9 cellular contexts compared by ENCODE assay signal in genomic region chr14:102929349-102930137, GRCh38. TPM values are rescaled to one million over a fixed set of nuclear protein-coding genes. Genes with fewer than 3 reads are reported as not detected.
A peak's percentile ranks its signal among the peaks of the same experiment; 100 is the strongest.
DNase-seq lines count a peak whose midpoint lies in the region; ATAC-seq and TF ChIP-seq lines count a peak whose summit lies in the region.
"Had no signal": no experiment of that assay in that cellular context is flagged by ENCODE, and none has a peak within 500 bp of the region (broad histone marks: within the 10 kb centered on the region; RNA-seq: fewer than 3 reads in every experiment).

No MANE protein-coding gene starts in this region.

- peaks cover 8% of the 10 kb centered on the region for H3K4me1 Mint-ChIP-seq in CD8-positive, alpha-beta T cell (ENCODE audit: low read depth)
- H3K4me1 Mint-ChIP-seq in T-helper 17 cell: peaks cover 12% of the 10 kb centered on the region

- CTCF ChIA-PET in CD8-positive, alpha-beta T cell (lab: Charles Lee): no interaction called here

- WGBS in prostate gland: 5% methylated on average over 29 of the region's 77 CpGs

- H3K27me3 ChIP-seq in CD8-positive, alpha-beta T cell (ENCODE audit: insufficient read depth, low read length): peaks cover 3% of the 10 kb centered on the region
- H3K27me3 ChIP-seq in iPS-15b (ENCODE audit: control insufficient read depth, insufficient read depth, low read length): peaks cover 42% of the 10 kb centered on the region
- H3K27me3 ChIP-seq in prostate gland (replicated peaks; ENCODE audit: insufficient read depth): peaks cover 4% of the 10 kb centered on the region

- peaks cover 21% of the 10 kb centered on the region for H3K4me1 ChIP-seq in CD8-positive, alpha-beta T cell (ENCODE audit: insufficient read depth, low read length)
- peaks cover 8% of the 10 kb centered on the region for H3K4me1 ChIP-seq in iPS-15b (ENCODE audit: control insufficient read depth, insufficient read depth, low read length)
- H3K4me1 ChIP-seq in prostate gland (replicated peaks): peaks cover 16% of the 10 kb centered on the region

- no peaks in the 10 kb centered on the region for H3K36me3 ChIP-seq in CD8-positive, alpha-beta T cell (ENCODE audit: insufficient read depth, low read length)
- H3K36me3 ChIP-seq in iPS-15b (ENCODE audit: control insufficient read depth, insufficient read depth, low read length): peaks cover 2% of the 10 kb centered on the region
- no peaks in the 10 kb centered on the region for H3K36me3 ChIP-seq in prostate gland

- peak overlapping the region; percentile 70 for H3K4me3 ChIP-seq in CD8-positive, alpha-beta T cell (ENCODE audit: low read depth, low read length)
- peak overlapping the region; percentile 79 for H3K4me3 ChIP-seq in iPS-15b (ENCODE audit: low read depth, low read length)
- H3K4me3 ChIP-seq in prostate gland: peak overlapping the region; percentile 18 to 24

- H3K36me3 Mint-ChIP-seq in CD8-positive, alpha-beta T cell: no peaks in the 10 kb centered on the region
- H3K36me3 Mint-ChIP-seq in T-helper 17 cell (ENCODE audit: low read depth): no peaks in the 10 kb centered on the region

- DNase-seq in CD8-positive, alpha-beta T cell: no peak
- DNase-seq in T-helper 17 cell (no peak), prostate gland (ENCODE audit: low spot score) (no peak), middle frontal gyrus (ENCODE audit: extremely low spot score, low spot score) (no peak), OCI-M2 (lab: John Stamatoyannopoulos, UW; ENCODE audit: unreplicated experiment) (no peak)
- no peak for DNase-seq in stimulated activated CD4-positive, alpha-beta T cell treated with anti-CD3 and anti-CD28 coated beads, Interleukin-4, amount 100 ng/mL, for 4 hours
- DNase-seq: caudate nucleus had no signal

- H3K27me3 Mint-ChIP-seq in CD8-positive, alpha-beta T cell (ENCODE audit: low read depth): peaks cover 9% of the 10 kb centered on the region
- peaks cover 13% of the 10 kb centered on the region for H3K27me3 Mint-ChIP-seq in T-helper 17 cell

- no peaks in the 10 kb centered on the region for H3K9me3 ChIP-seq in CD8-positive, alpha-beta T cell (ENCODE audit: low read length)
- H3K9me3 ChIP-seq in T-helper 17 cell (ENCODE audit: control insufficient read depth, low read length, poor library complexity, severe bottlenecking): no peaks in the 10 kb centered on the region
- H3K9me3 ChIP-seq in iPS-15b (ENCODE audit: control insufficient read depth, insufficient read depth, low read length): no peaks in the 10 kb centered on the region
- no peaks in the 10 kb centered on the region for H3K9me3 ChIP-seq in prostate gland

- H3K4me3 Mint-ChIP-seq in CD8-positive, alpha-beta T cell: peak overlapping the region; percentile 54
- peak overlapping the region; percentile 71 for H3K4me3 Mint-ChIP-seq in T-helper 17 cell

- POLR2A ChIA-PET in CD8-positive, alpha-beta T cell (lab: Charles Lee): no interaction called here

- no peak for ATAC-seq in CD8-positive, alpha-beta T cell
- no peak for ATAC-seq in T-helper 17 cell
- no peak for ATAC-seq in HG02610 (IDR thresholded peaks at IDR 0.05; ENCODE audit: unreplicated experiment)

- no peak overlapping the region for H3K9ac ChIP-seq in iPS-15b (ENCODE audit: low read depth, low read length)

- no peaks in the 10 kb centered on the region for H3K9me3 Mint-ChIP-seq in CD8-positive, alpha-beta T cell

- TF ChIP-seq POLR2A in prostate gland (IDR thresholded peaks at IDR 0.05): no peak

- no peak for TF ChIP-seq CTCF in CD8-positive, alpha-beta T cell (IDR thresholded peaks at IDR 0.05)
- TF ChIP-seq CTCF in prostate gland (IDR thresholded peaks at IDR 0.05): no peak

- H3K27ac ChIP-seq in CD8-positive, alpha-beta T cell (ENCODE audit: low read depth, low read length): no peak overlapping the region
- no peak overlapping the region for H3K27ac ChIP-seq in prostate gland

- no peak overlapping the region for H3K27ac Mint-ChIP-seq in CD8-positive, alpha-beta T cell
- H3K27ac Mint-ChIP-seq in T-helper 17 cell: no peak overlapping the region

- intact Hi-C loops in CD8-positive, alpha-beta T cell (cut with DNase I, micrococcal nuclease): loop anchor here (2.0 to 5.0 kb wide), 2 partner anchors 19 to 403 kb away; partner anchors contain the start of gene EIF5 (in 1 of the 2)
- intact Hi-C loops in prostate gland (cut with DNase I): no loop called here

RNA-seq across cellular contexts. Expression of gene AMN, which starts 7.1 kb away (rescaled TPM):
- total RNA-seq in CD8-positive, alpha-beta T cell: 1 to 10 TPM; 4.0 to 4.3 TPM
- total RNA-seq in T-helper 17 cell: 1 to 10 TPM in 1 of 2 donors, under 1 TPM in 1; 0.65 to 2.3 TPM
- 1 to 10 TPM in 1 of 2 donors, under 1 TPM in 1; 0.91 to 1.6 TPM for total RNA-seq in prostate gland

Comparison
In these comparisons a context has a peak if more than half of its experiments do, and no peak if none do; other contexts are left out.
1. H3K4me3 ChIP-seq: peak in every context shown above with its lines; median percentile 79 in iPS-15b; 70 in CD8-positive, alpha-beta T cell; 21 in prostate gland.